ENCODE assay signal across 24 cellular contexts in genomic region chr10:56095506-56096225, GRCh38.
DNase-seq lines count a peak whose midpoint lies in the region; ATAC-seq, FAIRE-seq and TF ChIP-seq lines count a peak whose summit lies in the region.
"Had no signal": no experiment of that assay in that cellular context is flagged by ENCODE, and none has a peak within 500 bp of the region (broad histone marks: within the 10 kb centered on the region; RNA-seq: fewer than 3 reads in every experiment).

No MANE protein-coding gene starts in this region.

- no peak for TF ChIP-seq CTCF in GM23338 (conservative IDR thresholded peaks at IDR 0.05; ENCODE audit: low read depth in 2 of 2)
- no peak for TF ChIP-seq CTCF in WTC11 (IDR thresholded peaks at IDR 0.05)
- TF ChIP-seq CTCF in kidney (IDR thresholded peaks at IDR 0.05; ENCODE audit: borderline replicate concordance, extremely low read depth, insufficient read depth): no peak
- TF ChIP-seq CTCF in progenitor cell of endocrine pancreas (IDR thresholded peaks at IDR 0.05; ENCODE audit: unreplicated experiment): no peak

- no peaks in the 10 kb centered on the region for H3F3A ChIP-seq in GM23338 (replicated peaks; ENCODE audit: low read depth)

- peak; percentile 84 for ATAC-seq in GM23338
- ATAC-seq in WTC11: peak; percentile 89
- no peak for ATAC-seq in GM18858 (IDR thresholded peaks at IDR 0.05; ENCODE audit: unreplicated experiment)
- no peak for ATAC-seq in HG02763 (IDR thresholded peaks at IDR 0.05; ENCODE audit: unreplicated experiment)

- H3K9me3 Mint-ChIP-seq in GM23338 (peaks cover 10% of the 10 kb centered on the region), WTC11 (peaks cover 22% of the 10 kb centered on the region), progenitor cell of endocrine pancreas (ENCODE audit: low read depth) (peaks cover 20% of the 10 kb centered on the region)

- no peak overlapping the region for H3K9ac ChIP-seq in kidney (ENCODE audit: low read length in 2 of 2)

- H3K27ac Mint-ChIP-seq in GM23338 (no peak overlapping the region), WTC11 (no peak overlapping the region), progenitor cell of endocrine pancreas (no peak overlapping the region)
- H3K27ac Mint-ChIP-seq: CD4-positive, CD25-positive, alpha-beta regulatory T cell; HFFc6 had no signal

- POLR2A ChIA-PET in WTC11 (lab: Charles Lee): no interaction called here

- no peak for FAIRE-seq in kidney (lab: Jason Lieb, UNC)
- FAIRE-seq: G401.6, GM12892 had no signal

- intact Hi-C loops in kidney (cut with DNase I): no loop called here

- H3K27me3 Mint-ChIP-seq in GM23338 (ENCODE audit: insufficient read depth, low read depth, poor library complexity) (peaks cover 2% of the 10 kb centered on the region), WTC11 (ENCODE audit: low read depth) (peaks cover 13% of the 10 kb centered on the region), progenitor cell of endocrine pancreas (no peaks in the 10 kb centered on the region)
- H3K27me3 Mint-ChIP-seq: CD4-positive, CD25-positive, alpha-beta regulatory T cell had no signal

- H3K27me3 ChIP-seq in GM23338 (ENCODE audit: insufficient read depth): no peaks in the 10 kb centered on the region

- 0 out of 2 replicates have a peak overlapping the region, but pooled peaks have one; percentile 23 for H2AFZ ChIP-seq in GM23338

- H3K36me3 Mint-ChIP-seq in GM23338 (ENCODE audit: low read depth): peaks cover 10% of the 10 kb centered on the region
- H3K36me3 Mint-ChIP-seq in WTC11: peaks cover 12% of the 10 kb centered on the region
- no peaks in the 10 kb centered on the region for H3K36me3 Mint-ChIP-seq in progenitor cell of endocrine pancreas (ENCODE audit: insufficient read depth)
- H3K36me3 Mint-ChIP-seq: CD4-positive, CD25-positive, alpha-beta regulatory T cell had no signal

- H3K4me3 ChIP-seq in GM23338 (no peak overlapping the region), kidney (ENCODE audit: low read length in 2 of 2) (no peak overlapping the region)

- CTCF ChIA-PET in WTC11 (lab: Charles Lee): no interaction called here

- H3K4me1 Mint-ChIP-seq in GM23338: peaks cover 7% of the 10 kb centered on the region; the same call in 2 of the 3 replicates
- peaks cover 25% of the 10 kb centered on the region for H3K4me1 Mint-ChIP-seq in WTC11
- no peaks in the 10 kb centered on the region for H3K4me1 Mint-ChIP-seq in progenitor cell of endocrine pancreas (ENCODE audit: low read depth)
- H3K4me1 Mint-ChIP-seq: CD4-positive, CD25-positive, alpha-beta regulatory T cell had no signal

- H3K36me3 ChIP-seq in GM23338 (ENCODE audit: insufficient read depth) (no peaks in the 10 kb centered on the region; the same call in 1 of the 2 replicates), kidney (ENCODE audit: control insufficient read depth in 1 of 2, insufficient read depth in 2 of 2, low read length in 2 of 2) (no peaks in the 10 kb centered on the region)

- no peaks in the 10 kb centered on the region for H4K20me1 ChIP-seq in GM23338 (replicated peaks; ENCODE audit: insufficient read depth)

- H3K9me2 ChIP-seq in GM23338 (ENCODE audit: insufficient read depth): no peaks in the 10 kb centered on the region

- no peak overlapping the region for H3K27ac ChIP-seq in GM23338 (ENCODE audit: low read depth)
- no peak overlapping the region for H3K27ac ChIP-seq in kidney (ENCODE audit: low read depth in 2 of 2, low read length in 2 of 2)
- H3K27ac ChIP-seq: RWPE1 had no signal

- DNase-seq in GM23338 (ENCODE audit: low spot score) (peak; percentile 15), WTC11 (ENCODE audit: low spot score) (peak; percentile 22), kidney (peak; percentile 37), progenitor cell of endocrine pancreas (ENCODE audit: low spot score, unreplicated experiment) (no peak)
- DNase-seq in activated CD4-positive, CD25-positive, alpha-beta regulatory T cell (lab: John Stamatoyannopoulos, UW): no peak
- DNase-seq: Caco-2; CD4-positive, CD25-positive, alpha-beta regulatory T cell; DMS 273 treated with DMSO at 0.1 percent for 48 hours; DND-41; H7; HFFc6; Kasumi-1; NCI-H1417; NCI-H1694 treated with DMSO at 0.1 percent for 48 hours; NCI-H2081 treated with DMSO at 0.1 percent for 48 hours; NCI-H2171 treated with DMSO at 0.1 percent for 48 hours; NCI-H69; NK-92 treated with Interleukin-12 subunit alpha and Interleukin-12 subunit beta, amount 100 ng/mL, for 24 hours; SHP77 treated with DMSO at 0.1 percent for 48 hours had no signal

- H3K4me1 ChIP-seq in GM23338 (ENCODE audit: insufficient read depth) (no peaks in the 10 kb centered on the region), kidney (ENCODE audit: control insufficient read depth in 1 of 2, insufficient read depth in 1 of 2, low read depth in 1 of 2, low read length in 2 of 2) (no peaks in the 10 kb centered on the region)
- H3K4me1 ChIP-seq: Caco-2 had no signal

- no peak overlapping the region for H3K4me3 Mint-ChIP-seq in GM23338
- no peak overlapping the region for H3K4me3 Mint-ChIP-seq in WTC11
- H3K4me3 Mint-ChIP-seq in progenitor cell of endocrine pancreas (ENCODE audit: low read depth): peak overlapping the region; percentile 20
- H3K4me3 Mint-ChIP-seq: CD4-positive, CD25-positive, alpha-beta regulatory T cell; HFFc6 had no signal

- no peaks in the 10 kb centered on the region for H3K79me2 ChIP-seq in GM23338 (replicated peaks; ENCODE audit: insufficient read depth)

- H3K9me3 ChIP-seq in kidney (ENCODE audit: control insufficient read depth in 1 of 2, low read length in 2 of 2): no peaks in the 10 kb centered on the region

- no peak overlapping the region; the same call in 1 of the 2 replicates for H3K4me2 ChIP-seq in GM23338

TF ChIP-seq in WTC11, 78 proteins besides CTCF, POLR2A, EP300 and RAD21:
- TF ChIP-seq GTF2I (CRISPR knock-in tag; conservative IDR thresholded peaks at IDR 0.05): no peak
- no peak for TF ChIP-seq STAT6 (CRISPR knock-in tag; conservative IDR thresholded peaks at IDR 0.05; ENCODE audit: low read depth)
- no peak for TF ChIP-seq CREB1 (CRISPR knock-in tag; IDR thresholded peaks at IDR 0.05)
- TF ChIP-seq ZSCAN18 (CRISPR knock-in tag; IDR thresholded peaks at IDR 0.05): no peak
- no peak for TF ChIP-seq ZNF232 (CRISPR knock-in tag; IDR thresholded peaks at IDR 0.05)
- no peak for TF ChIP-seq IRF2 (CRISPR knock-in tag; IDR thresholded peaks at IDR 0.05; ENCODE audit: borderline replicate concordance, low read depth)
- no peak for TF ChIP-seq PRRX2 (CRISPR knock-in tag; IDR thresholded peaks at IDR 0.05)
- no peak for TF ChIP-seq SP1 (CRISPR knock-in tag; conservative IDR thresholded peaks at IDR 0.05)
- no peak for TF ChIP-seq HMGA2 (CRISPR knock-in tag; IDR thresholded peaks at IDR 0.05)

Comparison
In these comparisons a context has a peak if more than half of its experiments do, and no peak if none do; other contexts are left out.
1. ATAC-seq: peak in GM23338 (single experiment) and WTC11 (single experiment); none in GM18858 (single experiment) and HG02763 (single experiment).
2. DNase-seq: peak in GM23338 (single experiment), WTC11 (single experiment) and kidney (single experiment); none in progenitor cell of endocrine pancreas (single experiment) and activated CD4-positive, CD25-positive, alpha-beta regulatory T cell (0 of 4).